Comparison of ENCODE assay signal across 28 cellular contexts in the genomic region with DNA sequence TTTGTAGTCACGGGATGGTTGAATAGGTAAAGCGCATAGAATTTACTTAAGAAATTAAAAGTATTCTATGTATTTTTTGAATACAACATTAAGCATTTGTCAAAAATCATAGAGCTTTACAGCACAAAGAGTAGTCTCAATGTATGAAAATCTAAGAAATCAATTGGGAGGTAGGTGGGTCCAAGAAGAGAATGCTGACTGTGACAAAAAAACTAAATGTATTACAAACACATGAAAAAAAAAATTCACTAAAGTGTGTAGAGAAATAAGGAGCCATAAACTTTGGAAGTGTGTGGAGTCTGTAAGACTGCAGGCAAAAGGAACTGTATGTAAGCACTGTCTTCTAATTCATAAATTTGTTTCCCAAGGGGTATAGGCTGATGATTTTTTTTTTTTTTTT.
"Had no signal": no experiment of that assay in that cellular context is flagged by ENCODE, and none has a peak within 500 bp of the region (broad histone marks: within the 10 kb centered on the region; RNA-seq: fewer than 3 reads in every experiment).

No MANE protein-coding gene starts in this region.

- H3K4me3 Mint-ChIP-seq: stimulated activated effector memory CD8-positive, alpha-beta T cell treated with anti-CD3 and anti-CD28 coated beads, Interleukin-12 subunit alpha, Interleukin-12 subunit beta, amount 100 ng/mL, for 72 hours; stimulated activated memory B cell treated with anti-CD40 and anti-IgM and Interleukin-4, amounts not matched to agents 10 μg/mL and 1 μg/mL and 100 μg/mL, for 72 hours; stimulated activated naive B cell treated with anti-CD40 and anti-IgM and Interleukin-4, amounts not matched to agents 10 μg/mL and 1 μg/mL and 100 μg/mL, for 72 hours; stimulated activated naive CD8-positive, alpha-beta T cell treated with anti-CD3 and anti-CD28 coated beads, Interleukin-15, amount 100 ng/mL, for 72 hours; stimulated activated naive CD8-positive, alpha-beta T cell treated with anti-CD3 and anti-CD28 coated beads, Interleukin-15, Interleukin-2, amounts not matched to agents 100 ng/mL and 50 ng/mL, for 24 hours; type B pancreatic cell had no signal

- ATAC-seq: stimulated activated effector memory CD8-positive, alpha-beta T cell treated with anti-CD3 and anti-CD28 coated beads, Interleukin-12 subunit alpha, Interleukin-12 subunit beta, amount 100 ng/mL, for 72 hours; stimulated activated memory B cell treated with anti-CD40 and anti-IgM and Interleukin-4, amounts not matched to agents 10 μg/mL and 1 μg/mL and 100 μg/mL, for 72 hours; stimulated activated naive B cell treated with anti-CD40 and anti-IgM and Interleukin-4, amounts not matched to agents 10 μg/mL and 1 μg/mL and 100 μg/mL, for 72 hours; stimulated activated naive CD8-positive, alpha-beta T cell treated with anti-CD3 and anti-CD28 coated beads, Interleukin-15, amount 100 ng/mL, for 72 hours; stimulated activated naive CD8-positive, alpha-beta T cell treated with anti-CD3 and anti-CD28 coated beads, Interleukin-15, Interleukin-2, amounts not matched to agents 100 U/mL and 50 U/mL, for 24 hours; upper lobe of right lung had no signal

- H3K27ac Mint-ChIP-seq: stimulated activated effector memory CD8-positive, alpha-beta T cell treated with anti-CD3 and anti-CD28 coated beads, Interleukin-12 subunit alpha, Interleukin-12 subunit beta, amount 100 ng/mL, for 72 hours; stimulated activated memory B cell treated with anti-CD40 and anti-IgM and Interleukin-4, amounts not matched to agents 10 μg/mL and 1 μg/mL and 100 μg/mL, for 72 hours; stimulated activated naive B cell treated with anti-CD40 and anti-IgM and Interleukin-4, amounts not matched to agents 10 μg/mL and 1 μg/mL and 100 μg/mL, for 72 hours; stimulated activated naive CD8-positive, alpha-beta T cell treated with anti-CD3 and anti-CD28 coated beads, Interleukin-15, amount 100 ng/mL, for 72 hours; stimulated activated naive CD8-positive, alpha-beta T cell treated with anti-CD3 and anti-CD28 coated beads, Interleukin-15, Interleukin-2, amounts not matched to agents 100 ng/mL and 50 ng/mL, for 24 hours; type B pancreatic cell had no signal

- H3K4me3 ChIP-seq: stomach, suprapubic skin, testis, thoracic aorta, thyroid gland, tibial artery, tibial nerve, transverse colon, upper lobe of right lung, uterus, vagina had no signal

- H3K27me3 ChIP-seq: stomach, suprapubic skin, testis, thyroid gland, tibial artery, tibial nerve, transverse colon, upper lobe of right lung, uterus, vagina had no signal

- H3K27me3 Mint-ChIP-seq: stimulated activated memory B cell treated with anti-CD40 and anti-IgM and Interleukin-4, amounts not matched to agents 10 μg/mL and 1 μg/mL and 100 μg/mL, for 72 hours; stimulated activated naive B cell treated with anti-CD40 and anti-IgM and Interleukin-4, amounts not matched to agents 10 μg/mL and 1 μg/mL and 100 μg/mL, for 72 hours; stimulated activated naive CD8-positive, alpha-beta T cell treated with anti-CD3 and anti-CD28 coated beads, Interleukin-15, amount 100 ng/mL, for 72 hours; stimulated activated naive CD8-positive, alpha-beta T cell treated with anti-CD3 and anti-CD28 coated beads, Interleukin-15, Interleukin-2, amounts not matched to agents 100 ng/mL and 50 ng/mL, for 24 hours; type B pancreatic cell had no signal

- H3K4me1 Mint-ChIP-seq: stimulated activated effector memory CD8-positive, alpha-beta T cell treated with anti-CD3 and anti-CD28 coated beads, Interleukin-12 subunit alpha, Interleukin-12 subunit beta, amount 100 ng/mL, for 72 hours; stimulated activated memory B cell treated with anti-CD40 and anti-IgM and Interleukin-4, amounts not matched to agents 10 μg/mL and 1 μg/mL and 100 μg/mL, for 72 hours; stimulated activated naive B cell treated with anti-CD40 and anti-IgM and Interleukin-4, amounts not matched to agents 10 μg/mL and 1 μg/mL and 100 μg/mL, for 72 hours; stimulated activated naive CD8-positive, alpha-beta T cell treated with anti-CD3 and anti-CD28 coated beads, Interleukin-15, amount 100 ng/mL, for 72 hours had no signal

- H3K9me3 ChIP-seq: stomach, suprapubic skin, testis, thoracic aorta, thyroid gland, tibial artery, transverse colon, upper lobe of right lung, uterus, vagina had no signal

- FAIRE-seq: urothelium cell line had no signal

- H3K4me1 ChIP-seq: stomach, suprapubic skin, testis, thyroid gland, tibial artery, tibial nerve, upper lobe of right lung, uterus, vagina had no signal

- H3K9me3 Mint-ChIP-seq: stimulated activated naive B cell treated with anti-CD40 and anti-IgM and Interleukin-4, amounts not matched to agents 10 μg/mL and 1 μg/mL and 100 μg/mL, for 72 hours; stimulated activated naive CD8-positive, alpha-beta T cell treated with anti-CD3 and anti-CD28 coated beads, Interleukin-15, Interleukin-2, amounts not matched to agents 100 ng/mL and 50 ng/mL, for 24 hours; type B pancreatic cell had no signal

- H3K36me3 Mint-ChIP-seq: stimulated activated effector memory CD8-positive, alpha-beta T cell treated with anti-CD3 and anti-CD28 coated beads, Interleukin-12 subunit alpha, Interleukin-12 subunit beta, amount 100 ng/mL, for 72 hours; stimulated activated memory B cell treated with anti-CD40 and anti-IgM and Interleukin-4, amounts not matched to agents 10 μg/mL and 1 μg/mL and 100 μg/mL, for 72 hours; stimulated activated naive B cell treated with anti-CD40 and anti-IgM and Interleukin-4, amounts not matched to agents 10 μg/mL and 1 μg/mL and 100 μg/mL, for 72 hours; type B pancreatic cell had no signal

- H3K36me3 ChIP-seq: stomach, suprapubic skin, thoracic aorta, thyroid gland, tibial artery, tibial nerve, transverse colon, upper lobe of right lung, uterus, vagina had no signal

- H3K27ac ChIP-seq: stomach, suprapubic skin, testis, thoracic aorta, thyroid gland, tibial artery, tibial nerve, transverse colon, upper lobe of right lung, uterus, vagina had no signal

- DNase-seq: stimulated activated CD4-positive, alpha-beta T cell treated with anti-CD3 and anti-CD28 coated beads, Interleukin-2, amount 100 ng/mL, for 48 hours; stimulated activated CD4-positive, alpha-beta T cell treated with anti-CD3 and anti-CD28 coated beads, Interleukin-4, amount 100 ng/mL, for 1 hour; stimulated activated CD4-positive, alpha-beta T cell treated with anti-CD3 and anti-CD28 coated beads, Interleukin-4, amount 100 ng/mL, for 24 hours; stimulated activated CD4-positive, alpha-beta T cell treated with anti-CD3 and anti-CD28 coated beads, Interleukin-4, amount 100 ng/mL, for 4 hours; stimulated activated CD8-positive, alpha-beta memory T cell treated with anti-CD3 and anti-CD28 coated beads, Interleukin-4, amount 100 ng/mL, for 48 hours; stimulated activated naive B cell treated with anti-CD40 and anti-IgM and Interleukin-4, amounts not matched to agents 10 μg/mL and 1 μg/mL and 100 μg/mL, for 72 hours; stimulated activated naive CD4-positive, alpha-beta T cell; stimulated activated naive CD4-positive, alpha-beta T cell treated with Interleukin-2 at 50 U/mL for 16 hours; stimulated activated naive CD8-positive, alpha-beta T cell treated with anti-CD3 and anti-CD28 coated beads, Interleukin-15, amount 100 ng/mL, for 72 hours; stimulated activated naive CD8-positive, alpha-beta T cell treated with anti-CD3 and anti-CD28 coated beads, Interleukin-15, Interleukin-2, amounts not matched to agents 100 U/mL and 50 U/mL, for 24 hours; stomach; substantia nigra; testis; thyroid gland; tibial artery; transverse colon; trophoblast cell; upper lobe of right lung; uterus had no signal
